In the genomic region with DNA sequence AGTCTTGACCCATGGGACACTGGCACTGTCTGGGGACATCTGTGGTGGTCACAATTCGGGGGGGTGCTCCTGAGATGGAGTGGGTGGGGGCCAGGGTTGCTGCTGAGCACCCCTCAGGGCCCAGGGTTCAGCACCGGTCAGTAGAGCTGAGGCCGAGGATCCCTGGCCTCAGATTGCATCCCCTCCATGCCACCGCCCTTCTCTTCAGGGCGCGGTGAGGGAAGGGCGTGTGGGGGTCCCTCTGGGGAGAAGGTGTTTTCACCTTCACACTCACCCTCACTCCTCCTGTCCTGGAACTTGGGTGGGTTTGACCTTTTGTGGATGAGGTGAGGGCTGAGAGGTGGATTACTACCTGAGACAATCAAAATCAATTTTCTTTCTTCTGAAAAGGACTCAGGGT, we compare ENCODE assay signal across 14 cellular contexts. TPM values are rescaled to one million over a fixed set of nuclear protein-coding genes. Genes with fewer than 3 reads are reported as not detected.
A peak's percentile ranks its signal among the peaks of the same experiment; 100 is the strongest.
DNase-seq lines count a peak whose midpoint lies in the region; FAIRE-seq and TF ChIP-seq lines count a peak whose summit lies in the region.
"Had no signal": no experiment of that assay in that cellular context is flagged by ENCODE, and none has a peak within 500 bp of the region (broad histone marks: within the 10 kb centered on the region; RNA-seq: fewer than 3 reads in every experiment).

No MANE protein-coding gene starts in this region.

- FAIRE-seq in kidney (lab: Jason Lieb, UNC) (no peak), small intestine (lab: Jason Lieb, UNC) (no peak)
- FAIRE-seq: A549 had no signal

- no peak for TF ChIP-seq CTCF in Peyer's patch (IDR thresholded peaks at IDR 0.05)
- TF ChIP-seq CTCF in kidney (IDR thresholded peaks at IDR 0.05; ENCODE audit: borderline replicate concordance, extremely low read depth, insufficient read depth): no peak

- H3K9me3 ChIP-seq in BLaER1 treated with 17β-estradiol and CSF1 and Interleukin-3, amounts not matched to agents 10 nM and 100 nM (replicated peaks in 1 of 11): no peaks in the 10 kb centered on the region
- H3K9me3 ChIP-seq in Peyer's patch: no peaks in the 10 kb centered on the region
- no peaks in the 10 kb centered on the region for H3K9me3 ChIP-seq in kidney (ENCODE audit: control insufficient read depth in 1 of 2, low read length in 2 of 2)
- no peaks in the 10 kb centered on the region for H3K9me3 ChIP-seq in small intestine (ENCODE audit: control insufficient read depth, low read depth)
- H3K9me3 ChIP-seq: A549 had no signal

- H3K9ac ChIP-seq in BLaER1 treated with 17β-estradiol and CSF1 and Interleukin-3, amounts not matched to agents 10 nM and 100 nM: peak overlapping the region in 5 of 11 experiments; percentile 2 to 52 (median 15); a peak in 7 of 22 replicates
- no peak overlapping the region for H3K9ac ChIP-seq in kidney (ENCODE audit: low read length in 2 of 2)

- H3K27ac ChIP-seq in BLaER1 treated with 17β-estradiol and CSF1 and Interleukin-3, amounts not matched to agents 10 nM and 100 nM: peak overlapping the region in 4 of 11 experiments; percentile 9 to 47 (median 36); a peak in 4 of 22 replicates
- H3K27ac ChIP-seq in Peyer's patch: peak overlapping the region in 3 of 4 donors; percentile 49 to 82 (median 66)
- H3K27ac ChIP-seq in kidney (ENCODE audit: low read depth in 2 of 2, low read length in 2 of 2): peak overlapping the region; percentile 33 to 55
- peak overlapping the region; percentile 50 to 73 for H3K27ac ChIP-seq in small intestine (ENCODE audit: low read depth in 1 of 2, low read length in 1 of 2)
- H3K27ac ChIP-seq: A549 had no signal

- intact Hi-C loops in kidney (cut with DNase I): loop anchor here (10.0 kb wide), 1 partner anchor 143 kb away; no protein-coding TSS in a partner anchor

- H3K27me3 ChIP-seq in BLaER1 treated with 17β-estradiol and CSF1 and Interleukin-3, amounts not matched to agents 10 nM and 100 nM: peaks cover 0 to 13% (median 0%) of the 10 kb centered on the region in 11 experiments; a peak in 3 of 22 replicates
- no peaks in the 10 kb centered on the region for H3K27me3 ChIP-seq in Peyer's patch
- H3K27me3 ChIP-seq in small intestine (ENCODE audit: control insufficient read depth in 2 of 2, insufficient read depth in 2 of 2, low read length in 2 of 2): no peaks in the 10 kb centered on the region

- no peak overlapping the region for H3K4me3 ChIP-seq in BLaER1 treated with 17β-estradiol and CSF1 and Interleukin-3, amounts not matched to agents 10 nM and 100 nM
- H3K4me3 ChIP-seq in Peyer's patch: peak overlapping the region in 2 of 4 donors; percentile 4 to 15
- no peak overlapping the region for H3K4me3 ChIP-seq in kidney (ENCODE audit: low read length in 2 of 2)
- no peak overlapping the region for H3K4me3 ChIP-seq in small intestine (ENCODE audit: low read depth in 1 of 2, low read length in 2 of 2)
- H3K4me3 ChIP-seq: A549 had no signal

- DNase-seq in Peyer's patch (no peak), kidney (no peak), small intestine (no peak), NCI-H2107 (lab: John Stamatoyannopoulos, UW) (no peak), NCI-H187 treated with DMSO at 0.1 percent for 48 hours (lab: John Stamatoyannopoulos, UW) (no peak), NCI-H1092 (lab: John Stamatoyannopoulos, UW) (no peak)
- no peak for DNase-seq in stimulated activated CD4-positive, alpha-beta T cell treated with anti-CD3 and anti-CD28 coated beads, Interleukin-15, amount 100 ng/mL, for 24 hours
- DNase-seq: KG1, NCI-H1105, NCI-H187, NCI-H2171 treated with DMSO at 0.1 percent for 48 hours had no signal

- H3K36me3 ChIP-seq in BLaER1 treated with 17β-estradiol and CSF1 and Interleukin-3, amounts not matched to agents 10 nM and 100 nM: peaks cover 0 to 6% (median 0%) of the 10 kb centered on the region in 11 experiments; a peak in 1 of 22 replicates
- H3K36me3 ChIP-seq in Peyer's patch (peaks cover 0 to 27% (median 0%) of the 10 kb centered on the region in 3 donors), kidney (ENCODE audit: control insufficient read depth in 1 of 2, insufficient read depth in 2 of 2, low read length in 2 of 2) (peaks cover 0 to 3% of the 10 kb centered on the region in 2 donors), small intestine (ENCODE audit: control insufficient read depth in 2 of 2, insufficient read depth in 2 of 2, low read length in 2 of 2) (peaks cover 2 to 24% of the 10 kb centered on the region in 2 donors)

- H3K4me1 ChIP-seq in BLaER1 treated with 17β-estradiol and CSF1 and Interleukin-3, amounts not matched to agents 10 nM and 100 nM: peaks cover 53 to 100% (median 99%) of the 10 kb centered on the region in 10 experiments
- H3K4me1 ChIP-seq in Peyer's patch (peaks cover 7 to 55% (median 11%) of the 10 kb centered on the region in 4 donors), kidney (ENCODE audit: control insufficient read depth in 1 of 2, insufficient read depth in 1 of 2, low read depth in 1 of 2, low read length in 2 of 2) (peaks cover 13 to 28% of the 10 kb centered on the region in 2 donors), small intestine (ENCODE audit: control insufficient read depth in 2 of 2, insufficient read depth in 1 of 2, low read depth in 1 of 2, low read length in 1 of 2) (peaks cover 0 to 5% of the 10 kb centered on the region in 2 donors)

- H4K20me1 ChIP-seq in BLaER1 treated with 17β-estradiol and CSF1 and Interleukin-3, amounts not matched to agents 10 nM and 100 nM: peaks cover 39 to 99% (median 70%) of the 10 kb centered on the region in 11 experiments; a peak in 21 of 22 replicates

- peak overlapping the region in 9 of 11 experiments; percentile 84 to 99 (median 92); a peak in 17 of 22 replicates for H3K4me2 ChIP-seq in BLaER1 treated with 17β-estradiol and CSF1 and Interleukin-3, amounts not matched to agents 10 nM and 100 nM
- H3K4me2 ChIP-seq: A549 had no signal

- TF ChIP-seq POLR2A in Peyer's patch (IDR thresholded peaks at IDR 0.05): no peak

- WGBS in small intestine, 3 donors: 48 to 76% (median 49%) methylated on average over 7 of the region's 7 CpGs

RNA-seq across cellular contexts. Expression of a gene that starts 13.5 kb away (rescaled TPM):
- 100 to 1,000 TPM; 120 to 557 (median 456) TPM for total RNA-seq in Peyer's patch
- 69.4 TPM for total RNA-seq in kidney
- polyA plus RNA-seq in kidney (ENCODE audit: insufficient read depth, low read depth, low replicate concordance): 43.9 TPM
- 100 to 1,000 TPM; 173 to 216 (median 190) TPM for polyA plus RNA-seq in small intestine

RNA-seq across cellular contexts. Expression of a gene that starts 28.2 kb away (rescaled TPM):
- 10 to 100 TPM in 1 of 4 donors, 1 to 10 TPM in 2, not detected in 1; 1.2 to 12.4 (median 1.5) TPM for total RNA-seq in Peyer's patch
- total RNA-seq in kidney: 8.7 TPM
- 1.7 TPM for polyA plus RNA-seq in kidney (ENCODE audit: insufficient read depth, low read depth, low replicate concordance)
- polyA plus RNA-seq in small intestine: 1 to 10 TPM in 2 of 3 donors, under 1 TPM in 1; 0.67 to 2.1 (median 1.4) TPM
- total RNA-seq: M059J had no signal

RNA-seq across cellular contexts. Expression of a gene that starts 45.4 kb away (rescaled TPM):
- total RNA-seq in Peyer's patch (100 to 1,000 TPM; 134 to 366 (median 289) TPM), kidney (526 TPM)
- polyA plus RNA-seq in kidney (ENCODE audit: insufficient read depth, low read depth, low replicate concordance) (580 TPM), small intestine (100 to 1,000 TPM; 332 to 488 (median 370) TPM)
